In genomic region chr16:50359626-50360025, GRCh38 we compare ENCODE assay signal across 2 cellular contexts.
TF ChIP-seq lines count a peak whose summit lies in the region.

No MANE protein-coding gene starts in this region.

TF ChIP-seq in GM23338, 12 proteins besides CTCF, POLR2A, EP300 and RAD21 (continued from another document):
- TF ChIP-seq NANOG (IDR thresholded peaks at IDR 0.05; ENCODE audit: borderline replicate concordance) (no peak), CREB1 (CRISPR knock-in tag; IDR thresholded peaks at IDR 0.05; ENCODE audit: low read depth) (no peak), STAT1 (IDR thresholded peaks at IDR 0.05; ENCODE audit: unreplicated experiment) (no peak), JUNB (IDR thresholded peaks at IDR 0.05; ENCODE audit: unreplicated experiment) (no peak), ZNF114 (CRISPR knock-in tag; IDR thresholded peaks at IDR 0.05) (no peak), ZNF462 (CRISPR knock-in tag; IDR thresholded peaks at IDR 0.05) (no peak), POLR2AphosphoS5 (IDR thresholded peaks at IDR 0.05; ENCODE audit: low read depth) (no peak), ZNF331 (CRISPR knock-in tag; IDR thresholded peaks at IDR 0.05; ENCODE audit: low read depth) (no peak)
- TF ChIP-seq, protein P1, sequence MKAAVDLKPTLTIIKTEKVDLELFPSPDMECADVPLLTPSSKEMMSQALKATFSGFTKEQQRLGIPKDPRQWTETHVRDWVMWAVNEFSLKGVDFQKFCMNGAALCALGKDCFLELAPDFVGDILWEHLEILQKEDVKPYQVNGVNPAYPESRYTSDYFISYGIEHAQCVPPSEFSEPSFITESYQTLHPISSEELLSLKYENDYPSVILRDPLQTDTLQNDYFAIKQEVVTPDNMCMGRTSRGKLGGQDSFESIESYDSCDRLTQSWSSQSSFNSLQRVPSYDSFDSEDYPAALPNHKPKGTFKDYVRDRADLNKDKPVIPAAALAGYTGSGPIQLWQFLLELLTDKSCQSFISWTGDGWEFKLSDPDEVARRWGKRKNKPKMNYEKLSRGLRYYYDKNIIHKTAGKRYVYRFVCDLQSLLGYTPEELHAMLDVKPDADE (IDR thresholded peaks at IDR 0.05), result no peak
- TF ChIP-seq, protein P2, sequence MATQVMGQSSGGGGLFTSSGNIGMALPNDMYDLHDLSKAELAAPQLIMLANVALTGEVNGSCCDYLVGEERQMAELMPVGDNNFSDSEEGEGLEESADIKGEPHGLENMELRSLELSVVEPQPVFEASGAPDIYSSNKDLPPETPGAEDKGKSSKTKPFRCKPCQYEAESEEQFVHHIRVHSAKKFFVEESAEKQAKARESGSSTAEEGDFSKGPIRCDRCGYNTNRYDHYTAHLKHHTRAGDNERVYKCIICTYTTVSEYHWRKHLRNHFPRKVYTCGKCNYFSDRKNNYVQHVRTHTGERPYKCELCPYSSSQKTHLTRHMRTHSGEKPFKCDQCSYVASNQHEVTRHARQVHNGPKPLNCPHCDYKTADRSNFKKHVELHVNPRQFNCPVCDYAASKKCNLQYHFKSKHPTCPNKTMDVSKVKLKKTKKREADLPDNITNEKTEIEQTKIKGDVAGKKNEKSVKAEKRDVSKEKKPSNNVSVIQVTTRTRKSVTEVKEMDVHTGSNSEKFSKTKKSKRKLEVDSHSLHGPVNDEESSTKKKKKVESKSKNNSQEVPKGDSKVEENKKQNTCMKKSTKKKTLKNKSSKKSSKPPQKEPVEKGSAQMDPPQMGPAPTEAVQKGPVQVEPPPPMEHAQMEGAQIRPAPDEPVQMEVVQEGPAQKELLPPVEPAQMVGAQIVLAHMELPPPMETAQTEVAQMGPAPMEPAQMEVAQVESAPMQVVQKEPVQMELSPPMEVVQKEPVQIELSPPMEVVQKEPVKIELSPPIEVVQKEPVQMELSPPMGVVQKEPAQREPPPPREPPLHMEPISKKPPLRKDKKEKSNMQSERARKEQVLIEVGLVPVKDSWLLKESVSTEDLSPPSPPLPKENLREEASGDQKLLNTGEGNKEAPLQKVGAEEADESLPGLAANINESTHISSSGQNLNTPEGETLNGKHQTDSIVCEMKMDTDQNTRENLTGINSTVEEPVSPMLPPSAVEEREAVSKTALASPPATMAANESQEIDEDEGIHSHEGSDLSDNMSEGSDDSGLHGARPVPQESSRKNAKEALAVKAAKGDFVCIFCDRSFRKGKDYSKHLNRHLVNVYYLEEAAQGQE (IDR thresholded peaks at IDR 0.05; ENCODE audit: unreplicated experiment), result no peak

TF ChIP-seq in H1, 55 proteins besides CTCF, POLR2A, EP300 and RAD21 (continued from another document):
- TF ChIP-seq RXRA (IDR thresholded peaks at IDR 0.05; ENCODE audit: insufficient read depth, low read depth, low read length), result no peak
